In the genomic region with DNA sequence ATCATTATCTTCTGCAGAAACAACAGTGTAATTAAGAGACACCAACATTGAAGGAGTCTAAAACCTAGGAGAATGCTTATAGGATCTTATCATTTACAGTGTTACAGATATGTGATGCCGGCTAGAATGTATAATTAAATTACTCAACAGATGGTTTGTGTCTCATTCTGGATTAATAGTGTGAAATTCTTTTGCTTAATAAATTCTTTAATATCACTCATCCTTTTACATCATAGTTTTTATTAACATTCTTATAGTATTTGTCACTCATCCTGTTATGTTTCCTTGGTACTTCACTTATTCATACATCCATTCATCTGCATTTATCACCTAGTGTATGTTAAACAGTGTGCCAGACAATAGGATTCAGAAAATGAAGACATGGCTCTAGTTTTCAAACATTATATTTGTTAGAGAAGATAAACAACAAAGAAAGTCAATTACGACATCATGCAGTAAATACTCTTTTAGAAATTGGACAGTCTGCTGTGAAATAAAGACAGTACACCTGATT, we compare ENCODE assay signal across 1 cellular context.
TF ChIP-seq lines count a peak whose summit lies in the region.

No MANE protein-coding gene starts in this region.

TF ChIP-seq in SK-N-SH treated with all-trans-retinoic acid at 6 μM for 48 hours, 23 proteins besides CTCF, POLR2A, EP300 and RAD21 (continued from another document):
- TF ChIP-seq, protein P1, sequence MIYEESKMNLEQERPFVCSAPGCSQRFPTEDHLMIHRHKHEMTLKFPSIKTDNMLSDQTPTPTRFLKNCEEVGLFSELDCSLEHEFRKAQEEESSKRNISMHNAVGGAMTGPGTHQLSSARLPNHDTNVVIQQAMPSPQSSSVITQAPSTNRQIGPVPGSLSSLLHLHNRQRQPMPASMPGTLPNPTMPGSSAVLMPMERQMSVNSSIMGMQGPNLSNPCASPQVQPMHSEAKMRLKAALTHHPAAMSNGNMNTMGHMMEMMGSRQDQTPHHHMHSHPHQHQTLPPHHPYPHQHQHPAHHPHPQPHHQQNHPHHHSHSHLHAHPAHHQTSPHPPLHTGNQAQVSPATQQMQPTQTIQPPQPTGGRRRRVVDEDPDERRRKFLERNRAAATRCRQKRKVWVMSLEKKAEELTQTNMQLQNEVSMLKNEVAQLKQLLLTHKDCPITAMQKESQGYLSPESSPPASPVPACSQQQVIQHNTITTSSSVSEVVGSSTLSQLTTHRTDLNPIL (CRISPR knock-in tag; IDR thresholded peaks at IDR 0.05; ENCODE audit: low read depth): 0 out of 2 replicates have a peak, but pooled peaks have one; percentile 22
